ENCODE assay signal across 24 cellular contexts in genomic region chr7:46189255-46189790, GRCh38.
"Had no signal": no experiment of that assay in that cellular context is flagged by ENCODE, and none has a peak within 500 bp of the region (broad histone marks: within the 10 kb centered on the region; RNA-seq: fewer than 3 reads in every experiment).

No MANE protein-coding gene starts in this region.

- H3K36me3 ChIP-seq: esophagus muscularis mucosa, gastroesophageal sphincter, heart left ventricle, left lung, pancreas, right lobe of liver, thoracic aorta, tibial nerve, upper lobe of left lung, uterus had no signal

- H3K27me3 ChIP-seq: esophagus muscularis mucosa, foreskin keratinocyte, gastroesophageal sphincter, heart left ventricle, hepatocyte, left lung, pancreas, right lobe of liver, tibial nerve, upper lobe of left lung, uterus had no signal

- H3K79me2 ChIP-seq: hepatocyte had no signal

- H2AFZ ChIP-seq: hepatocyte had no signal

- H3K4me2 ChIP-seq: hepatocyte had no signal

- DNase-seq: dermis blood vessel endothelial cell; effector memory CD4-positive, alpha-beta T cell; foreskin keratinocyte; heart left ventricle; left cardiac atrium; left lung; mesenchymal stem cell; mucosa of descending colon; naive B cell; nucleus accumbens; pancreas; right lobe of liver; small intestine; stimulated activated CD4-positive, alpha-beta T cell treated with anti-CD3 and anti-CD28 coated beads, Interleukin-15, amount 100 ng/mL, for 24 hours; stimulated activated CD4-positive, alpha-beta T cell treated with anti-CD3 and anti-CD28 coated beads, Interleukin-2, amount 100 ng/mL, for 48 hours; stimulated activated naive B cell treated with anti-CD40 and anti-IgM and Interleukin-4, amounts not matched to agents 10 μg/mL and 1 μg/mL and 100 μg/mL, for 72 hours; upper lobe of left lung; uterus had no signal

- H3K4me3 ChIP-seq: coronary artery, esophagus muscularis mucosa, gastroesophageal sphincter, heart left ventricle, hepatocyte, left lung, mucosa of descending colon, pancreas, right lobe of liver, thoracic aorta, tibial nerve, upper lobe of left lung, uterus had no signal

- H3K9me3 ChIP-seq: esophagus muscularis mucosa, gastroesophageal sphincter, heart left ventricle, left lung, mucosa of descending colon, pancreas, right lobe of liver, thoracic aorta, tibial nerve, upper lobe of left lung, uterus had no signal

- H3K27ac ChIP-seq: coronary artery, esophagus muscularis mucosa, foreskin keratinocyte, gastroesophageal sphincter, heart left ventricle, hepatocyte, left lung, pancreas, right lobe of liver, thoracic aorta, tibial nerve, upper lobe of left lung, uterus had no signal

- H3K4me1 ChIP-seq: esophagus muscularis mucosa, gastroesophageal sphincter, left lung, pancreas, right lobe of liver, tibial nerve, upper lobe of left lung, uterus had no signal
